Comparison of ENCODE assay signal across 7 cellular contexts in genomic region chr3:155554777-155555445, GRCh38.
A peak's percentile ranks its signal among the peaks of the same experiment; 100 is the strongest.
DNase-seq lines count a peak whose midpoint lies in the region; ATAC-seq and TF ChIP-seq lines count a peak whose summit lies in the region.

No MANE protein-coding gene starts in this region.

- DNase-seq in SKM-1 treated with dmso at 0.1 percent for 144 hours (lab: John Stamatoyannopoulos, UW; ENCODE audit: unreplicated experiment) (peak; percentile 90), renal cortical epithelial cell (ENCODE audit: low read depth) (peak; percentile 96), ascending aorta (ENCODE audit: low spot score in 2 of 2) (no peak), NCI-H187 treated with DMSO at 0.1 percent for 48 hours (lab: John Stamatoyannopoulos, UW) (no peak), adrenal gland (no peak)

- WGBS in adrenal gland, 4 donors, result 28 to 45% (median 41%) methylated on average over 4 of the region's 4 CpGs

- H3K9me3 ChIP-seq in ascending aorta, result no peaks in the 10 kb centered on the region
- no peaks in the 10 kb centered on the region for H3K9me3 ChIP-seq in adrenal gland (replicated peaks in 1 of 3)

- TF ChIP-seq POLR2A in adrenal gland (IDR thresholded peaks at IDR 0.05), result no peak

- no peak for TF ChIP-seq CTCF in ascending aorta (IDR thresholded peaks at IDR 0.05)
- TF ChIP-seq CTCF in adrenal gland (IDR thresholded peaks at IDR 0.05), result no peak

- H3K4me3 ChIP-seq in ascending aorta (no peak overlapping the region), adrenal gland (no peak overlapping the region)

- no peaks in the 10 kb centered on the region for H3K36me3 ChIP-seq in ascending aorta
- H3K36me3 ChIP-seq in adrenal gland (replicated peaks in 1 of 2), result no peaks in the 10 kb centered on the region

- H3K4me1 ChIP-seq in ascending aorta (no peaks in the 10 kb centered on the region), adrenal gland (replicated peaks in 1 of 2) (no peaks in the 10 kb centered on the region)

- H3K27ac ChIP-seq in ascending aorta (no peak overlapping the region), adrenal gland (no peak overlapping the region)

- ATAC-seq in GM19328 (IDR thresholded peaks at IDR 0.05; ENCODE audit: unreplicated experiment) (peak; percentile 53), HG02943 (IDR thresholded peaks at IDR 0.05; ENCODE audit: low read depth, unreplicated experiment) (peak; percentile 92)

- intact Hi-C loops in ascending aorta (cut with DNase I), result no loop called here
- intact Hi-C loops in adrenal gland (cut with DNase I), result no loop called here

- H3K27me3 ChIP-seq in ascending aorta (no peaks in the 10 kb centered on the region), adrenal gland (no peaks in the 10 kb centered on the region)

Comparison
In these comparisons a context has a peak if more than half of its experiments do, and no peak if none do; other contexts are left out.
1. DNase-seq: peak in SKM-1 treated with dmso at 0.1 percent for 144 hours (single experiment) and renal cortical epithelial cell (single experiment); none in ascending aorta (0 of 2), NCI-H187 treated with DMSO at 0.1 percent for 48 hours (single experiment) and adrenal gland (0 of 7).